11 cellular contexts compared by ENCODE assay signal in the genomic region with DNA sequence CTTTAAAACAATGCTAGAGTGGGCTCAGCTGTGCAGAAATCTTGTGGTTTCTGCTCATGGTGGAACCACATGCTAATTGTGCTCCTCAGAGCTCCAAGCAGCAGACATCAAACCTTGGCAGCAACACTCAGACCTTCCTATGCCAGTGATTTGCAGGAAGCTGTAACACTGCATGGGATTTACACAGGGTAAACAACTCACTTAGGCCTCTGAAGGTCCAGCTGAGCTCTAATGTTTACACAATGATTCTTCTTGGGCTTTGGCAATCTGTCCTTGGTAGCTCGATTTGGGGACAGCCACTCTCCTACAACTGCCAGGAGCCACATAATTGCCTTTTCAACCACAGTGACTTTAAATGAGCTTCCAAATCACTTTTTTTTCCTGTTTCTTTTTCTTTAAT.
DNase-seq lines count a peak whose midpoint lies in the region; ATAC-seq and TF ChIP-seq lines count a peak whose summit lies in the region.
"Had no signal": no experiment of that assay in that cellular context is flagged by ENCODE, and none has a peak within 500 bp of the region (broad histone marks: within the 10 kb centered on the region; RNA-seq: fewer than 3 reads in every experiment).

No MANE protein-coding gene starts in this region.

- no peak overlapping the region for H2AFZ ChIP-seq in PC-9

- TF ChIP-seq POLR2A in stomach (IDR thresholded peaks at IDR 0.05): no peak

- no peaks in the 10 kb centered on the region for H4K20me1 ChIP-seq in PC-9 (ENCODE audit: insufficient read depth)

- H3K27me3 ChIP-seq in PC-9 (ENCODE audit: insufficient read depth, low read depth): no peaks in the 10 kb centered on the region
- no peaks in the 10 kb centered on the region for H3K27me3 ChIP-seq in left ventricle myocardium inferior (ENCODE audit: low read depth)
- H3K27me3 ChIP-seq in stomach: no peaks in the 10 kb centered on the region

- intact Hi-C loops in PC-9 (cut with micrococcal nuclease; ENCODE audit: unreplicated experiment): no loop called here
- intact Hi-C loops in left ventricle myocardium inferior (cut with micrococcal nuclease): no loop called here
- intact Hi-C loops in stomach (cut with DNase I; ENCODE audit: low total_unique reads): no loop called here

- no peaks in the 10 kb centered on the region for H3K9me2 ChIP-seq in PC-9 (ENCODE audit: insufficient read depth)

- H3K4me3 ChIP-seq in LNCaP clone FGC (ENCODE audit: low read depth, low read length) (no peak overlapping the region), PC-9 (no peak overlapping the region), left ventricle myocardium inferior (no peak overlapping the region), stomach (no peak overlapping the region)

- peaks cover 0 to 5% of the 10 kb centered on the region in 2 donors for H3K27me3 Mint-ChIP-seq in stimulated activated naive B cell treated with anti-CD40 and anti-IgM and Interleukin-4, amounts not matched to agents 10 μg/mL and 1 μg/mL and 100 μg/mL, for 72 hours

- H3K4me1 Mint-ChIP-seq in stimulated activated naive B cell treated with anti-CD40 and anti-IgM and Interleukin-4, amounts not matched to agents 10 μg/mL and 1 μg/mL and 100 μg/mL, for 72 hours: peaks cover 12 to 29% of the 10 kb centered on the region in 2 donors

- H3K27ac Mint-ChIP-seq in stimulated activated naive B cell treated with anti-CD40 and anti-IgM and Interleukin-4, amounts not matched to agents 10 μg/mL and 1 μg/mL and 100 μg/mL, for 72 hours: no peak overlapping the region

- H3K4me3 Mint-ChIP-seq in stimulated activated naive B cell treated with anti-CD40 and anti-IgM and Interleukin-4, amounts not matched to agents 10 μg/mL and 1 μg/mL and 100 μg/mL, for 72 hours: no peak overlapping the region

- peak; percentile 94 for DNase-seq in LNCaP clone FGC (ENCODE audit: low read depth)
- DNase-seq in PC-9: peak in 1 of 2 experiments; percentile 72
- DNase-seq in left ventricle myocardium inferior: no peak
- peak; percentile 67 for DNase-seq in stomach
- DNase-seq in stimulated activated naive B cell treated with anti-CD40 and anti-IgM and Interleukin-4, amounts not matched to agents 10 μg/mL and 1 μg/mL and 100 μg/mL, for 72 hours: no peak
- DNase-seq in middle frontal gyrus (ENCODE audit: extremely low spot score, low spot score): no peak
- DNase-seq: activated CD4-positive, CD25-positive, alpha-beta regulatory T cell; DND-41; NCI-H1105 had no signal

- H3K9me3 ChIP-seq in PC-9 (ENCODE audit: insufficient read depth, low read depth) (no peaks in the 10 kb centered on the region), left ventricle myocardium inferior (replicated peaks) (no peaks in the 10 kb centered on the region), stomach (no peaks in the 10 kb centered on the region)

- 5 to 12% (median 9%) methylated on average over 1 of the region's 1 CpG for WGBS in stomach, 5 donors

- TF ChIP-seq EP300 in stomach (IDR thresholded peaks at IDR 0.05): no peak

- no peak for TF ChIP-seq CTCF in LNCaP clone FGC (IDR thresholded peaks at IDR 0.05; ENCODE audit: control insufficient read depth, extremely low read depth, insufficient read depth)
- TF ChIP-seq CTCF in PC-9 (conservative IDR thresholded peaks at IDR 0.05): no peak
- no peak for TF ChIP-seq CTCF in left ventricle myocardium inferior (IDR thresholded peaks at IDR 0.05; ENCODE audit: borderline replicate concordance)
- TF ChIP-seq CTCF in stomach (IDR thresholded peaks at IDR 0.05): no peak

- no TSS peak for BruUV-seq in PC-9 (replicated peaks; lab: Mats Ljungman, UMichigan)

- CTCF ChIA-PET in PC-9 (lab: Charles Lee): no interaction called here

- peaks cover 33% of the 10 kb centered on the region for H3K4me1 ChIP-seq in PC-9 (replicated peaks; ENCODE audit: insufficient read depth)
- peaks cover 100% of the 10 kb centered on the region for H3K4me1 ChIP-seq in left ventricle myocardium inferior
- peaks cover 42 to 99% (median 75%) of the 10 kb centered on the region in 4 donors for H3K4me1 ChIP-seq in stomach

- peak overlapping the region; percentile 50 for H3K27ac ChIP-seq in PC-9
- peak overlapping the region; percentile 64 for H3K27ac ChIP-seq in left ventricle myocardium inferior (replicated peaks)
- peak overlapping the region; percentile 38 to 95 (median 75) for H3K27ac ChIP-seq in stomach

- no peaks in the 10 kb centered on the region for H3K36me3 Mint-ChIP-seq in stimulated activated naive B cell treated with anti-CD40 and anti-IgM and Interleukin-4, amounts not matched to agents 10 μg/mL and 1 μg/mL and 100 μg/mL, for 72 hours

- peaks cover 3% of the 10 kb centered on the region; the same call in 1 of the 2 replicates for H3F3A ChIP-seq in PC-9 (ENCODE audit: insufficient read depth, low read depth)

- H3K4me2 ChIP-seq in PC-9: peak overlapping the region; percentile 42

- H3K79me2 ChIP-seq in PC-9 (ENCODE audit: low read depth): no peaks in the 10 kb centered on the region

- ATAC-seq in HG03045 (IDR thresholded peaks at IDR 0.05; ENCODE audit: unreplicated experiment): no peak
- no peak for ATAC-seq in GM18873 (IDR thresholded peaks at IDR 0.05; ENCODE audit: low FRiP score, unreplicated experiment)
- no peak for ATAC-seq in stimulated activated naive B cell treated with anti-CD40 and anti-IgM and Interleukin-4, amounts not matched to agents 10 μg/mL and 1 μg/mL and 100 μg/mL, for 72 hours (replicated peaks)

- POLR2A ChIA-PET in PC-9 (lab: Charles Lee; ENCODE audit: unreplicated experiment): no interaction called here

- no peaks in the 10 kb centered on the region for H3K9me3 Mint-ChIP-seq in stimulated activated naive B cell treated with anti-CD40 and anti-IgM and Interleukin-4, amounts not matched to agents 10 μg/mL and 1 μg/mL and 100 μg/mL, for 72 hours

- H3K36me3 ChIP-seq in PC-9 (ENCODE audit: low read depth) (no peaks in the 10 kb centered on the region), left ventricle myocardium inferior (peaks cover 80% of the 10 kb centered on the region), stomach (peaks cover 0 to 52% (median 39%) of the 10 kb centered on the region in 4 donors)

Comparison
In these comparisons a context has a peak if more than half of its experiments do, and no peak if none do; other contexts are left out.
1. DNase-seq: peak in LNCaP clone FGC (single experiment) and stomach (single experiment); none in left ventricle myocardium inferior (single experiment), stimulated activated naive B cell treated with anti-CD40 and anti-IgM and Interleukin-4, amounts not matched to agents 10 μg/mL and 1 μg/mL and 100 μg/mL, for 72 hours (single experiment) and middle frontal gyrus (single experiment).
2. Peak in every context shown above with its lines, with median percentiles within 50 percentile points of each other: H3K27ac ChIP-seq.